ENCODE assay signal across 19 cellular contexts in genomic region chr2:191645807-191646611, GRCh38. TPM values are rescaled to one million over a fixed set of nuclear protein-coding genes. Genes with fewer than 3 reads are reported as not detected.
DNase-seq lines count a peak whose midpoint lies in the region; TF ChIP-seq lines count a peak whose summit lies in the region.
"Had no signal": no experiment of that assay in that cellular context is flagged by ENCODE, and none has a peak within 500 bp of the region (broad histone marks: within the 10 kb centered on the region; RNA-seq: fewer than 3 reads in every experiment).

No MANE protein-coding gene starts in this region.

- peaks cover 20% of the 10 kb centered on the region for H3K4me1 ChIP-seq in mammary epithelial cell (ENCODE audit: insufficient read depth, low read length)
- peaks cover 6% of the 10 kb centered on the region for H3K4me1 ChIP-seq in neural progenitor cell

- peak overlapping the region; percentile 16 for H3K4me3 Mint-ChIP-seq in neural progenitor cell
- H3K4me3 Mint-ChIP-seq: activated T-helper 1 cell treated with anti-CD3 and anti-CD28 coated beads, Interleukin-12 subunit alpha, Interleukin-12 subunit beta, Interleukin-2, Interleukin-4 antibody, amounts not matched to agents 30 ng/mL and 10 ng/mL and 1 ng/mL, durations not matched to agents 14 hours and 24 hours and 36 hours; natural killer cell had no signal

- CTCF ChIA-PET in mammary epithelial cell (lab: Charles Lee; ENCODE audit: low non-redundant PET), result no interaction called here

- H3K36me3 Mint-ChIP-seq in neural progenitor cell, result no peaks in the 10 kb centered on the region
- H3K36me3 Mint-ChIP-seq: natural killer cell had no signal

- WGBS in mammary epithelial cell (ENCODE audit: low coverage, missing lambda C conversion rate), result 38% methylated on average over 2 of the region's 2 CpGs

- no peaks in the 10 kb centered on the region for H3K79me2 ChIP-seq in mammary epithelial cell (ENCODE audit: insufficient read depth, low read length)
- no peaks in the 10 kb centered on the region for H3K79me2 ChIP-seq in neural progenitor cell (ENCODE audit: low read depth)

- intact Hi-C loops in mammary epithelial cell (cut with micrococcal nuclease), result no loop called here

- no peak overlapping the region for H3K4me3 ChIP-seq in mammary epithelial cell (replicated peaks in 1 of 3; ENCODE audit: insufficient read depth in 1 of 3, low read depth in 2 of 3, low read length in 3 of 3)
- H3K4me3 ChIP-seq in neural progenitor cell, result no peak overlapping the region

- no peaks in the 10 kb centered on the region for H3K9me3 ChIP-seq in mammary epithelial cell (replicated peaks; ENCODE audit: insufficient read depth, low read length)
- no peaks in the 10 kb centered on the region for H3K9me3 ChIP-seq in neural progenitor cell (ENCODE audit: low read depth)

- H3K9ac ChIP-seq in mammary epithelial cell (ENCODE audit: insufficient read depth, low read length) (no peak overlapping the region), neural progenitor cell (no peak overlapping the region)

- BruUV-seq in mammary epithelial cell (replicated peaks; lab: Mats Ljungman, UMichigan), result no TSS peak

- no peak overlapping the region for H2AFZ ChIP-seq in mammary epithelial cell (ENCODE audit: low read depth, low read length)
- H2AFZ ChIP-seq in neural progenitor cell (replicated peaks), result no peak overlapping the region

- peak overlapping the region; percentile 50 for H3K27ac ChIP-seq in mammary epithelial cell (ENCODE audit: insufficient read depth, low read depth, low read length)
- no peak overlapping the region for H3K27ac ChIP-seq in neural progenitor cell

- DNase-seq in EH (ENCODE audit: low read depth), result peak; percentile 40
- DNase-seq in M059J (ENCODE audit: low read depth), result peak; percentile 56
- peak; percentile 85 for DNase-seq in mammary epithelial cell
- DNase-seq in neural progenitor cell (ENCODE audit: low spot score), result no peak
- DNase-seq in ecto neural progenitor cell (ENCODE audit: low spot score), result no peak
- DNase-seq in GOT3 (lab: John Stamatoyannopoulos, UW), result no peak
- no peak for DNase-seq in germinal center (ENCODE audit: low spot score)
- no peak for DNase-seq in stimulated activated CD4-positive, alpha-beta T cell treated with anti-CD3 and anti-CD28 coated beads, Interleukin-12 subunit alpha, Interleukin-12 subunit beta, amount 100 ng/mL, for 4 hours
- DNase-seq: caudate nucleus; GF-D8; islet precursor cell; mesendoderm; natural killer cell; NCI-H187 treated with DMSO at 0.1 percent for 48 hours; NCI-H446; NK-92 treated with Interleukin-12 subunit alpha and Interleukin-12 subunit beta, amount 100 ng/mL, for 24 hours; SHP77 treated with DMSO at 0.1 percent for 48 hours; stimulated activated CD4-positive, alpha-beta T cell treated with anti-CD3 and anti-CD28 coated beads, Interleukin-4, amount 100 ng/mL, for 24 hours had no signal

- H3K27me3 ChIP-seq in mammary epithelial cell (ENCODE audit: insufficient read depth, low read length), result no peaks in the 10 kb centered on the region
- no peaks in the 10 kb centered on the region for H3K27me3 ChIP-seq in neural progenitor cell

- peaks cover 2% of the 10 kb centered on the region for H3K27me3 Mint-ChIP-seq in neural progenitor cell (ENCODE audit: insufficient read depth, low read depth)

- H4K20me1 ChIP-seq in mammary epithelial cell (ENCODE audit: insufficient read depth, low read length) (no peaks in the 10 kb centered on the region), neural progenitor cell (ENCODE audit: low read depth) (no peaks in the 10 kb centered on the region)

- TF ChIP-seq CTCF in mammary epithelial cell (conservative IDR thresholded peaks at IDR 0.05 in 1 of 2, IDR thresholded peaks at IDR 0.05 in 1 of 2; ENCODE audit: extremely low read depth in 1 of 2, insufficient read depth in 1 of 2, low read depth in 1 of 2, low read length in 2 of 2) (no peak), neural progenitor cell (IDR thresholded peaks at IDR 0.05) (no peak)

- dilution Hi-C loops in mammary epithelial cell (cut with HindIII; ENCODE audit: low sequenced_read_pairs), result no loop called here

- peaks cover 4% of the 10 kb centered on the region for H3F3A ChIP-seq in neural progenitor cell (ENCODE audit: low read depth)

- no peaks in the 10 kb centered on the region for H3K4me1 Mint-ChIP-seq in neural progenitor cell
- H3K4me1 Mint-ChIP-seq: natural killer cell had no signal

- no peaks in the 10 kb centered on the region for H3K9me3 Mint-ChIP-seq in neural progenitor cell
- H3K9me3 Mint-ChIP-seq: natural killer cell had no signal

- H3K36me3 ChIP-seq in mammary epithelial cell (ENCODE audit: insufficient read depth, low read length) (no peaks in the 10 kb centered on the region), neural progenitor cell (no peaks in the 10 kb centered on the region)

- H3K4me2 ChIP-seq in mammary epithelial cell (ENCODE audit: insufficient read depth, low read depth, low read length), result peak overlapping the region; percentile 26
- H3K4me2 ChIP-seq in neural progenitor cell, result no peak overlapping the region

- in situ Hi-C loops in mammary epithelial cell (cut with MboI; ENCODE audit: low sequenced_read_pairs in 2 of 2), result no loop called here

- no peak overlapping the region for H3K27ac Mint-ChIP-seq in neural progenitor cell
- H3K27ac Mint-ChIP-seq: activated T-helper 1 cell treated with anti-CD3 and anti-CD28 coated beads, Interleukin-12 subunit alpha, Interleukin-12 subunit beta, Interleukin-2, Interleukin-4 antibody, amounts not matched to agents 30 ng/mL and 10 ng/mL and 1 ng/mL, durations not matched to agents 14 hours and 24 hours and 36 hours; natural killer cell had no signal

RNA-seq across cellular contexts. Expression of gene NABP1, which starts 31.9 kb away (rescaled TPM):
- 18.6 and 37.5 TPM in 2 replicates for total RNA-seq in M059J (2014; rRNA removed; shearing (Covaris generic))
- total RNA-seq in mammary epithelial cell (10 to 100 TPM; 77.7 to 88.2 TPM), neural progenitor cell (ENCODE audit: low replicate concordance) (1.2 and 2.8 TPM in 2 replicates)
- polyA plus RNA-seq in mammary epithelial cell, result 13.4 TPM
- 13.1 TPM for polyA minus RNA-seq in mammary epithelial cell

Comparison
In these comparisons a context has a peak if more than half of its experiments do, and no peak if none do; other contexts are left out.
1. DNase-seq: peak in EH (single experiment), M059J (single experiment) and mammary epithelial cell (single experiment); none in neural progenitor cell (single experiment), ecto neural progenitor cell (single experiment), GOT3 (single experiment), germinal center (single experiment) and stimulated activated CD4-positive, alpha-beta T cell treated with anti-CD3 and anti-CD28 coated beads, Interleukin-12 subunit alpha, Interleukin-12 subunit beta, amount 100 ng/mL, for 4 hours (single experiment).